Comparison of ENCODE assay signal across 20 cellular contexts in the genomic region with DNA sequence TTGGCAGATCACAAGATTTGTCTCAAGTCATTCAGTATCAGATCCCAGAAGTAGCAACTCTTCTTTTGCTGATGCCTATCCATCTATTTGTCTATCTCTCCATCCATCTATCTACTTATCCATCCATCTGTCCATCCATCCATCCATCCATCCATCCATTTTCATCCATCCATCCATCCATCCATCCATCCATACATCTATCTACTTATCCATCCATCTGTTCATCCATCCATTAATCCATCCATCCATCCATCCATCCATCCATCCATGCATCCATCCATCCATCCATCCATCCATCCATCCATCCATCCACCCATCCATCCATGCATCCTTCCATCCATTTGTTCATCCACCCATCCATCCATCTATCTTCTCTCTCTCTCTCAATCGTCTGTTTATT.
DNase-seq lines count a peak whose midpoint lies in the region; ATAC-seq and TF ChIP-seq lines count a peak whose summit lies in the region.
"Had no signal": no experiment of that assay in that cellular context is flagged by ENCODE, and none has a peak within 500 bp of the region (broad histone marks: within the 10 kb centered on the region; RNA-seq: fewer than 3 reads in every experiment).

No MANE protein-coding gene starts in this region.

- no peaks in the 10 kb centered on the region for H3K27me3 ChIP-seq in naive thymus-derived CD4-positive, alpha-beta T cell (ENCODE audit: control insufficient read depth in 2 of 2, insufficient read depth in 2 of 2, low read length in 2 of 2)
- H3K27me3 ChIP-seq in left ventricle myocardium inferior (ENCODE audit: low read depth) = no peaks in the 10 kb centered on the region
- H3K27me3 ChIP-seq: Peyer's patch had no signal

- peaks cover 13% of the 10 kb centered on the region for H3K36me3 Mint-ChIP-seq in T-helper 1 cell treated with Interleukin-12 subunit alpha and Interleukin-12 subunit beta and Interleukin-4 antibody, amounts not matched to agents 30 μg/mL and 1 μg/mL, for 36 hours (ENCODE audit: low read depth)
- peaks cover 5% of the 10 kb centered on the region for H3K36me3 Mint-ChIP-seq in activated naive CD8-positive, alpha-beta T cell
- peaks cover 14% of the 10 kb centered on the region for H3K36me3 Mint-ChIP-seq in activated naive CD8-positive, alpha-beta T cell treated with anti-CD3 and anti-CD28 coated beads for 36 hours
- H3K36me3 Mint-ChIP-seq in activated T-helper 1 cell treated with anti-CD3 and anti-CD28 coated beads, Interleukin-12 subunit alpha, Interleukin-12 subunit beta, Interleukin-2, Interleukin-4 antibody, amounts not matched to agents 30 ng/mL and 10 ng/mL and 1 ng/mL, durations not matched to agents 14 hours and 24 hours and 36 hours (ENCODE audit: low read depth) = peaks cover 10% of the 10 kb centered on the region
- H3K36me3 Mint-ChIP-seq in naive thymus-derived CD4-positive, alpha-beta T cell = peaks cover 0 to 24% (median 0%) of the 10 kb centered on the region in 5 donors

- H3K4me1 ChIP-seq in naive thymus-derived CD4-positive, alpha-beta T cell (ENCODE audit: control insufficient read depth in 2 of 2, insufficient read depth in 2 of 2, low read length in 2 of 2) = peaks cover 25 to 34% of the 10 kb centered on the region in 2 donors
- no peaks in the 10 kb centered on the region for H3K4me1 ChIP-seq in left ventricle myocardium inferior
- H3K4me1 ChIP-seq: HAP-1 had no signal

- DNase-seq in T-helper 1 cell (no peak), left ventricle myocardium inferior (no peak), HuH-7.5 (ENCODE audit: low spot score) (no peak)
- DNase-seq in activated naive CD8-positive, alpha-beta T cell treated with anti-CD3 and anti-CD28 coated beads for 36 hours = no peak
- DNase-seq in activated T-helper 1 cell treated with anti-CD3 and anti-CD28 coated beads, Interleukin-12 subunit alpha, Interleukin-12 subunit beta, Interleukin-2, Interleukin-4 antibody, amounts not matched to agents 30 ng/mL and 10 ng/mL and 1 ng/mL, durations not matched to agents 14 hours and 24 hours and 36 hours (ENCODE audit: low spot score) = no peak
- DNase-seq in naive thymus-derived CD4-positive, alpha-beta T cell = no peak
- DNase-seq: AML-193, DMS153, GDM1, NCI-H1105, NCI-H2081, NCI-H2171 treated with DMSO at 0.1 percent for 48 hours, NCI-H446 treated with DMSO at 0.1 percent for 48 hours, NCI-H69, Peyer's patch had no signal

- CTCF ChIA-PET in naive thymus-derived CD4-positive, alpha-beta T cell (lab: Charles Lee) = interaction anchor here (0.7 to 3.6 kb wide), 4 partner anchors 10 to 143 kb away, joined by 3 to 35 read pairs (median 4); a partner anchor contains a TSS

- no peak overlapping the region for H3K27ac ChIP-seq in naive thymus-derived CD4-positive, alpha-beta T cell (ENCODE audit: low read depth, low read length)
- H3K27ac ChIP-seq in left ventricle myocardium inferior (replicated peaks) = no peak overlapping the region
- H3K27ac ChIP-seq: 22Rv1, C4-2B, Peyer's patch had no signal

- POLR2A ChIA-PET in naive thymus-derived CD4-positive, alpha-beta T cell (lab: Charles Lee) = interaction anchor here (1.4 to 1.5 kb wide), 2 partner anchors 41 to 54 kb away, joined by 3 to 9 read pairs; no protein-coding TSS in a partner anchor

- no peak for TF ChIP-seq CTCF in left ventricle myocardium inferior (IDR thresholded peaks at IDR 0.05; ENCODE audit: borderline replicate concordance)

- H3K9me3 Mint-ChIP-seq in T-helper 1 cell treated with Interleukin-12 subunit alpha and Interleukin-12 subunit beta and Interleukin-4 antibody, amounts not matched to agents 30 μg/mL and 1 μg/mL, for 36 hours = peaks cover 8% of the 10 kb centered on the region
- no peaks in the 10 kb centered on the region for H3K9me3 Mint-ChIP-seq in activated naive CD8-positive, alpha-beta T cell (ENCODE audit: low read depth)
- H3K9me3 Mint-ChIP-seq in activated naive CD8-positive, alpha-beta T cell treated with anti-CD3 and anti-CD28 coated beads for 36 hours = peaks cover 8% of the 10 kb centered on the region
- H3K9me3 Mint-ChIP-seq in activated T-helper 1 cell treated with anti-CD3 and anti-CD28 coated beads, Interleukin-12 subunit alpha, Interleukin-12 subunit beta, Interleukin-2, Interleukin-4 antibody, amounts not matched to agents 30 ng/mL and 10 ng/mL and 1 ng/mL, durations not matched to agents 14 hours and 24 hours and 36 hours = peaks cover 7% of the 10 kb centered on the region
- H3K9me3 Mint-ChIP-seq in naive thymus-derived CD4-positive, alpha-beta T cell = peaks cover 0 to 8% (median 0%) of the 10 kb centered on the region in 11 donors

- no peaks in the 10 kb centered on the region for H3K9me3 ChIP-seq in naive thymus-derived CD4-positive, alpha-beta T cell (ENCODE audit: control insufficient read depth in 2 of 3, low read length in 3 of 3)
- peaks cover 7% of the 10 kb centered on the region for H3K9me3 ChIP-seq in left ventricle myocardium inferior (replicated peaks)
- H3K9me3 ChIP-seq: HAP-1, Peyer's patch had no signal

- no peak overlapping the region for H3K4me3 Mint-ChIP-seq in T-helper 1 cell treated with Interleukin-12 subunit alpha and Interleukin-12 subunit beta and Interleukin-4 antibody, amounts not matched to agents 30 μg/mL and 1 μg/mL, for 36 hours
- H3K4me3 Mint-ChIP-seq in activated naive CD8-positive, alpha-beta T cell = no peak overlapping the region
- no peak overlapping the region for H3K4me3 Mint-ChIP-seq in activated naive CD8-positive, alpha-beta T cell treated with anti-CD3 and anti-CD28 coated beads for 36 hours
- no peak overlapping the region for H3K4me3 Mint-ChIP-seq in activated T-helper 1 cell treated with anti-CD3 and anti-CD28 coated beads, Interleukin-12 subunit alpha, Interleukin-12 subunit beta, Interleukin-2, Interleukin-4 antibody, amounts not matched to agents 30 ng/mL and 10 ng/mL and 1 ng/mL, durations not matched to agents 14 hours and 24 hours and 36 hours
- H3K4me3 Mint-ChIP-seq in naive thymus-derived CD4-positive, alpha-beta T cell = peak overlapping the region in 2 of 10 donors; percentile 0 to 88

- peaks cover 42% of the 10 kb centered on the region for H3K4me1 Mint-ChIP-seq in T-helper 1 cell treated with Interleukin-12 subunit alpha and Interleukin-12 subunit beta and Interleukin-4 antibody, amounts not matched to agents 30 μg/mL and 1 μg/mL, for 36 hours (ENCODE audit: low read depth)
- peaks cover 63% of the 10 kb centered on the region for H3K4me1 Mint-ChIP-seq in activated naive CD8-positive, alpha-beta T cell (ENCODE audit: low read depth)
- peaks cover 50% of the 10 kb centered on the region for H3K4me1 Mint-ChIP-seq in activated naive CD8-positive, alpha-beta T cell treated with anti-CD3 and anti-CD28 coated beads for 36 hours
- H3K4me1 Mint-ChIP-seq in activated T-helper 1 cell treated with anti-CD3 and anti-CD28 coated beads, Interleukin-12 subunit alpha, Interleukin-12 subunit beta, Interleukin-2, Interleukin-4 antibody, amounts not matched to agents 30 ng/mL and 10 ng/mL and 1 ng/mL, durations not matched to agents 14 hours and 24 hours and 36 hours (ENCODE audit: low read depth) = peaks cover 47% of the 10 kb centered on the region
- H3K4me1 Mint-ChIP-seq in naive thymus-derived CD4-positive, alpha-beta T cell = peaks cover 46 to 70% (median 62%) of the 10 kb centered on the region in 7 donors

- no peaks in the 10 kb centered on the region for H3K27me3 Mint-ChIP-seq in T-helper 1 cell treated with Interleukin-12 subunit alpha and Interleukin-12 subunit beta and Interleukin-4 antibody, amounts not matched to agents 30 μg/mL and 1 μg/mL, for 36 hours (ENCODE audit: low read depth)
- no peaks in the 10 kb centered on the region for H3K27me3 Mint-ChIP-seq in activated naive CD8-positive, alpha-beta T cell
- no peaks in the 10 kb centered on the region for H3K27me3 Mint-ChIP-seq in activated naive CD8-positive, alpha-beta T cell treated with anti-CD3 and anti-CD28 coated beads for 36 hours
- H3K27me3 Mint-ChIP-seq in activated T-helper 1 cell treated with anti-CD3 and anti-CD28 coated beads, Interleukin-12 subunit alpha, Interleukin-12 subunit beta, Interleukin-2, Interleukin-4 antibody, amounts not matched to agents 30 ng/mL and 10 ng/mL and 1 ng/mL, durations not matched to agents 14 hours and 24 hours and 36 hours (ENCODE audit: insufficient read depth) = no peaks in the 10 kb centered on the region
- no peaks in the 10 kb centered on the region for H3K27me3 Mint-ChIP-seq in naive thymus-derived CD4-positive, alpha-beta T cell

- H3K36me3 ChIP-seq in naive thymus-derived CD4-positive, alpha-beta T cell (ENCODE audit: control insufficient read depth in 2 of 3, insufficient read depth in 3 of 3, low read length in 3 of 3) = no peaks in the 10 kb centered on the region
- H3K36me3 ChIP-seq in left ventricle myocardium inferior = no peaks in the 10 kb centered on the region
- H3K36me3 ChIP-seq: HAP-1, Peyer's patch had no signal

- no peak for ATAC-seq in naive thymus-derived CD4-positive, alpha-beta T cell

- peak overlapping the region; percentile 6 for H3K27ac Mint-ChIP-seq in T-helper 1 cell treated with Interleukin-12 subunit alpha and Interleukin-12 subunit beta and Interleukin-4 antibody, amounts not matched to agents 30 μg/mL and 1 μg/mL, for 36 hours
- H3K27ac Mint-ChIP-seq in activated naive CD8-positive, alpha-beta T cell = peak overlapping the region; percentile 47
- no peak overlapping the region for H3K27ac Mint-ChIP-seq in activated naive CD8-positive, alpha-beta T cell treated with anti-CD3 and anti-CD28 coated beads for 36 hours
- peak overlapping the region; percentile 46 for H3K27ac Mint-ChIP-seq in activated T-helper 1 cell treated with anti-CD3 and anti-CD28 coated beads, Interleukin-12 subunit alpha, Interleukin-12 subunit beta, Interleukin-2, Interleukin-4 antibody, amounts not matched to agents 30 ng/mL and 10 ng/mL and 1 ng/mL, durations not matched to agents 14 hours and 24 hours and 36 hours
- H3K27ac Mint-ChIP-seq in naive thymus-derived CD4-positive, alpha-beta T cell = peak overlapping the region in 8 of 9 donors; percentile 21 to 95 (median 80)

- H3K4me3 ChIP-seq in naive thymus-derived CD4-positive, alpha-beta T cell (ENCODE audit: low read length) = no peak overlapping the region
- no peak overlapping the region for H3K4me3 ChIP-seq in left ventricle myocardium inferior
- H3K4me3 ChIP-seq: HAP-1, Peyer's patch had no signal

- intact Hi-C loops in activated T-helper 1 cell treated with anti-CD3 and anti-CD28 coated beads, Interleukin-12 subunit alpha, Interleukin-12 subunit beta, Interleukin-2, Interleukin-4 antibody, amounts not matched to agents 30 ng/mL and 10 ng/mL and 1 ng/mL, durations not matched to agents 14 hours and 24 hours and 36 hours (cut with micrococcal nuclease) = no loop called here
- intact Hi-C loops in naive thymus-derived CD4-positive, alpha-beta T cell (cut with micrococcal nuclease) = loop anchor here in 1 of 2 donors (10.0 kb wide), 3 partner anchors 111 to 249 kb away; no protein-coding TSS in a partner anchor
- intact Hi-C loops in left ventricle myocardium inferior (cut with micrococcal nuclease) = no loop called here
